In the genomic region with DNA sequence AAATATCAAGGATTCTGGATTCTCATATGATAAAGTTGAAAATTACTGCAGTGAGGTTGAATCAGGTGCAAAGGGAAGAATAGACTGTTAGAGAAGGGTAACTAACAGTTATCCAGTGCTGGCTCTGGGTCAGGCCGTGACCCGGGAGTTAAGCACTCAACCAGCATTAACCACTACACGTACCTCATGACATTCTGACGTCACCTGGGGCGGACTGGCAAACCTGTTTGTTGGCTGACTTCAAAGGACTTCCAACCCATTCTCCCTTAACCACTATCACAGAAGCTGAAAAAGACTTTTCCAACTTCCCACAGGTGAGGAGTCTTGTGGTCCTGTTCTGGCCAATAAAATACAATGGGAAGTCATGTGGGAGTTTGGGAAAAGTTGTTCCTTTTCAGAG, we compare ENCODE assay signal across 28 cellular contexts.
"Had no signal": no experiment of that assay in that cellular context is flagged by ENCODE, and none has a peak within 500 bp of the region (broad histone marks: within the 10 kb centered on the region; RNA-seq: fewer than 3 reads in every experiment).

No MANE protein-coding gene starts in this region.

- H2AFZ ChIP-seq: hepatocyte, neural progenitor cell had no signal

- H3K36me3 ChIP-seq: gastroesophageal sphincter, heart left ventricle, left lung, neural progenitor cell, prostate gland, right atrium auricular region, sigmoid colon, spleen, suprapubic skin, tibial artery, upper lobe of left lung had no signal

- H3K27ac Mint-ChIP-seq: endodermal cell; mesothelial cell of epicardium; naive B cell; neural progenitor cell; stimulated activated naive B cell treated with anti-CD40 and anti-IgM and Interleukin-4, amounts not matched to agents 10 μg/mL and 1 μg/mL and 100 μg/mL, for 72 hours had no signal

- H3K9me3 ChIP-seq: left lung, mucosa of descending colon, prostate gland, right atrium auricular region, sigmoid colon, suprapubic skin, tibial artery, upper lobe of left lung had no signal

- H3K4me3 Mint-ChIP-seq: endodermal cell; mesothelial cell of epicardium; naive B cell; nephron; neural progenitor cell; stimulated activated naive B cell treated with anti-CD40 and anti-IgM and Interleukin-4, amounts not matched to agents 10 μg/mL and 1 μg/mL and 100 μg/mL, for 72 hours; stimulated activated naive CD8-positive, alpha-beta T cell treated with anti-CD3 and anti-CD28 coated beads, Interleukin-15, amount 100 ng/mL, for 72 hours had no signal

- FAIRE-seq: urothelium cell line had no signal

- H3K27me3 Mint-ChIP-seq: stimulated activated naive CD8-positive, alpha-beta T cell treated with anti-CD3 and anti-CD28 coated beads, Interleukin-15, amount 100 ng/mL, for 72 hours had no signal

- H3K4me1 ChIP-seq: left lung, prostate gland, sigmoid colon, tibial artery had no signal

- DNase-seq: dorsolateral prefrontal cortex; effector CD8-positive, alpha-beta T cell; endodermal cell; foreskin keratinocyte; heart left ventricle; left cardiac atrium; left lung; mesenchymal stem cell; mucosa of descending colon; naive B cell; sigmoid colon; spleen; stimulated activated CD4-positive, alpha-beta T cell treated with anti-CD3 and anti-CD28 coated beads, Interleukin-4, amount 100 ng/mL, for 4 hours; stimulated activated naive B cell treated with anti-CD40 and anti-IgM and Interleukin-4, amounts not matched to agents 10 μg/mL and 1 μg/mL and 100 μg/mL, for 72 hours; stimulated activated naive CD8-positive, alpha-beta T cell treated with anti-CD3 and anti-CD28 coated beads, Interleukin-15, amount 100 ng/mL, for 72 hours; tibial artery; upper lobe of left lung had no signal

- H3K9ac ChIP-seq: neural progenitor cell had no signal

- H3K79me2 ChIP-seq: hepatocyte had no signal

- H3K27ac ChIP-seq: epithelial cell of prostate, foreskin keratinocyte, gastroesophageal sphincter, heart left ventricle, hepatocyte, left lung, neural progenitor cell, prostate gland, right atrium auricular region, sigmoid colon, spleen, suprapubic skin, tibial artery, upper lobe of left lung had no signal

- H3K36me3 Mint-ChIP-seq: mesothelial cell of epicardium, naive B cell, neural progenitor cell had no signal

- H3K4me3 ChIP-seq: dorsolateral prefrontal cortex, gastroesophageal sphincter, heart left ventricle, hepatocyte, left lung, mucosa of descending colon, neural progenitor cell, prostate gland, right atrium auricular region, sigmoid colon, spleen, suprapubic skin, tibial artery, upper lobe of left lung had no signal

- H3K4me1 Mint-ChIP-seq: naive B cell; stimulated activated naive CD8-positive, alpha-beta T cell treated with anti-CD3 and anti-CD28 coated beads, Interleukin-15, amount 100 ng/mL, for 72 hours had no signal

- H3K9me3 Mint-ChIP-seq: endodermal cell; mesothelial cell of epicardium; nephron; neural progenitor cell; stimulated activated naive CD8-positive, alpha-beta T cell treated with anti-CD3 and anti-CD28 coated beads, Interleukin-15, amount 100 ng/mL, for 72 hours had no signal

- H3K27me3 ChIP-seq: dorsolateral prefrontal cortex, foreskin keratinocyte, gastroesophageal sphincter, heart left ventricle, hepatocyte, left lung, neural progenitor cell, right atrium auricular region, sigmoid colon, spleen, suprapubic skin, tibial artery, upper lobe of left lung had no signal

- ATAC-seq: esophagus mucosa; foreskin keratinocyte; gastroesophageal sphincter; heart left ventricle; left cardiac atrium; left lung; mucosa of descending colon; stimulated activated naive B cell treated with anti-CD40 and anti-IgM and Interleukin-4, amounts not matched to agents 10 μg/mL and 1 μg/mL and 100 μg/mL, for 72 hours; stimulated activated naive CD8-positive, alpha-beta T cell treated with anti-CD3 and anti-CD28 coated beads, Interleukin-15, amount 100 ng/mL, for 72 hours had no signal

- H3K4me2 ChIP-seq: hepatocyte, neural progenitor cell had no signal
